16 cellular contexts compared by ENCODE assay signal in the genomic region with DNA sequence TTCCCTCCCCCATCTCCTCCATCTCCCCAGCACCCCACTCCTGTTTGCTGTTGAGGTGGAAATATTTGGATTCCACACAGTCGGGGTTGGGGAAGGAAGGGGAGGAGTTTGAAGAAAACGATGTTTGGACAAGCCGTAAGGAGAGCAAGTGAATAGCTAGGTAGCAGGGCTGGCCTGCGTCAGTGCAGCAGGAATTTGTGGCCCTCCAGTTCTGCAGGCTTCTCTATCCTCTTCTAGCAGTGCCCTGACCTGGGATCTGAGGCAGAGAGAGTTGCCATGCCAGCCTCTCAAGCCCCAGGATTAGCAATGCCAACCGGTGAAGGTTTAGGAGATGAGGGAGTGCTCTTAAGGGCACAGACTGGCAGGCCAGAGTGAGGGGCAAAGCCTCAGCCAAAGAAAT. TPM values are rescaled to one million over a fixed set of nuclear protein-coding genes. Genes with fewer than 3 reads are reported as not detected.
"Had no signal": no experiment of that assay in that cellular context is flagged by ENCODE, and none has a peak within 500 bp of the region (broad histone marks: within the 10 kb centered on the region; RNA-seq: fewer than 3 reads in every experiment).

No MANE protein-coding gene starts in this region.

- H3K36me3 ChIP-seq: heart right ventricle, thyroid gland, vagina had no signal

- DNase-seq: activated CD4-positive, alpha-beta T cell treated with anti-CD3 and anti-CD28 coated beads, Interleukin-2, amount 50 U/mL, for 1 hour; activated naive CD4-positive, alpha-beta T cell; activated naive CD8-positive, alpha-beta T cell treated with anti-CD3 and anti-CD28 coated beads, Interleukin-2, amount 10 ng/mL, durations not matched to agents 7 days and 5 days; cerebellar nuclear complex; effector memory CD4-positive, alpha-beta T cell; foreskin keratinocyte; heart right ventricle; retina; stimulated activated CD4-positive, alpha-beta T cell treated with anti-CD3 and anti-CD28 coated beads, Interleukin-2, amount 100 ng/mL, for 48 hours had no signal

- H3K27me3 ChIP-seq: foreskin keratinocyte, heart right ventricle, thyroid gland, vagina had no signal

- H3K4me1 ChIP-seq: foreskin keratinocyte, heart right ventricle, parathyroid adenoma, thyroid gland, vagina had no signal

- H3K4me3 ChIP-seq: heart right ventricle, thyroid gland, vagina had no signal

- ATAC-seq: activated CD4-positive, CD25-positive, alpha-beta regulatory T cell treated with anti-CD3 and anti-CD28 coated beads, Interleukin-2, amount 50 U/mL, for 24 hours; foreskin keratinocyte; heart right ventricle; stimulated activated memory B cell treated with anti-CD40 and anti-IgM and Interleukin-4, amounts not matched to agents 10 μg/mL and 1 μg/mL and 100 μg/mL, for 72 hours had no signal

- H3K27ac ChIP-seq: foreskin keratinocyte, heart right ventricle, parathyroid adenoma, thyroid gland, vagina had no signal

- H3K9me3 ChIP-seq: heart right ventricle, thyroid gland, vagina had no signal

RNA-seq across cellular contexts. Expression of a gene that starts 45.0 kb away (rescaled TPM):
- total RNA-seq: lung microvascular endothelial cell, skeletal muscle tissue had no signal
